ENCODE assay signal across 13 cellular contexts in genomic region chr2:76008001-76008702, GRCh38.
DNase-seq lines count a peak whose midpoint lies in the region; ATAC-seq, FAIRE-seq and TF ChIP-seq lines count a peak whose summit lies in the region.
"Had no signal": no experiment of that assay in that cellular context is flagged by ENCODE, and none has a peak within 500 bp of the region (broad histone marks: within the 10 kb centered on the region; RNA-seq: fewer than 3 reads in every experiment).

No MANE protein-coding gene starts in this region.

- H3K9ac ChIP-seq in GM12878 (ENCODE audit: control insufficient read depth, insufficient read depth, low read length): no peak overlapping the region

- H3K9me3 ChIP-seq in left ventricle myocardium inferior (replicated peaks) (no peaks in the 10 kb centered on the region), GM12878 (replicated peaks; ENCODE audit: control insufficient read depth, insufficient read depth, low read length) (no peaks in the 10 kb centered on the region), upper lobe of right lung (no peaks in the 10 kb centered on the region)
- H3K9me3 ChIP-seq: right lobe of liver had no signal

- H3K4me1 ChIP-seq in left ventricle myocardium inferior (no peaks in the 10 kb centered on the region), GM12878 (ENCODE audit: control insufficient read depth, insufficient read depth, low read length) (no peaks in the 10 kb centered on the region), upper lobe of right lung (no peaks in the 10 kb centered on the region)
- H3K4me1 ChIP-seq: right lobe of liver had no signal

- H3K27ac Mint-ChIP-seq in activated naive CD4-positive, alpha-beta T cell treated with anti-CD3 and anti-CD28 coated beads, Interleukin-2, amount 50 U/mL, for 72 hours: no peak overlapping the region

- TF ChIP-seq CTCF in left ventricle myocardium inferior (IDR thresholded peaks at IDR 0.05; ENCODE audit: borderline replicate concordance) (no peak), GM12878 (IDR thresholded peaks at IDR 0.05 in 2 of 3, conservative IDR thresholded peaks at IDR 0.05 in 1 of 3; ENCODE audit: control insufficient read depth in 2 of 3, extremely low read depth in 1 of 3, insufficient read depth in 1 of 3, low read depth in 3 of 3, low read length in 3 of 3) (no peak), upper lobe of right lung (IDR thresholded peaks at IDR 0.05) (no peak)

- peak overlapping the region; percentile 51 for H2AFZ ChIP-seq in GM12878 (ENCODE audit: control insufficient read depth, low read depth, low read length)

- 10% methylated on average over 7 of the region's 7 CpGs for WGBS in GM12878 (ENCODE audit: insufficient coverage, insufficient replicate concordance, low lambda C conversion rate, missing lambda C conversion rate)

- BruUV-seq in GM12878 (replicated peaks; lab: Mats Ljungman, UMichigan): no TSS peak

- H4K20me1 ChIP-seq in GM12878 (ENCODE audit: control insufficient read depth, insufficient read depth): no peaks in the 10 kb centered on the region

- H3K4me2 ChIP-seq in GM12878 (ENCODE audit: control insufficient read depth, insufficient read depth): no peak overlapping the region; the same call in 1 of the 2 replicates

- H3K27me3 ChIP-seq in left ventricle myocardium inferior (ENCODE audit: low read depth): no peaks in the 10 kb centered on the region
- H3K27me3 ChIP-seq in GM12878 (replicated peaks in 1 of 2; ENCODE audit: control insufficient read depth in 2 of 2, insufficient read depth in 2 of 2, low read length in 1 of 2): no peaks in the 10 kb centered on the region
- H3K27me3 ChIP-seq in upper lobe of right lung: no peaks in the 10 kb centered on the region
- H3K27me3 ChIP-seq: right lobe of liver had no signal

- intact Hi-C loops in Right ventricle myocardium inferior (cut with DNase I): no loop called here
- intact Hi-C loops in left ventricle myocardium inferior (cut with micrococcal nuclease): no loop called here
- intact Hi-C loops in GM12878 (cut with micrococcal nuclease; ENCODE audit: unreplicated experiment): no loop called here
- intact Hi-C loops in upper lobe of right lung (cut with DNase I): no loop called here

- H3K4me3 ChIP-seq in left ventricle myocardium inferior: no peak overlapping the region
- H3K4me3 ChIP-seq in GM12878: no peak overlapping the region
- H3K4me3 ChIP-seq in upper lobe of right lung: no peak overlapping the region
- H3K4me3 ChIP-seq: right lobe of liver had no signal

- TF ChIP-seq POLR2A in GM12878 (IDR thresholded peaks at IDR 0.05; ENCODE audit: low read depth, low read length): no peak

- TF ChIP-seq RAD21 in GM12878 (IDR thresholded peaks at IDR 0.05; ENCODE audit: insufficient read depth, low read depth, low read length): no peak

- CTCF ChIA-PET in GM12878 (lab: Yijun Ruan, JAX): no interaction called here

- POLR2A ChIA-PET in GM12878 (lab: Charles Lee): no interaction called here

- no peaks in the 10 kb centered on the region for H3K79me2 ChIP-seq in GM12878 (ENCODE audit: control insufficient read depth, insufficient read depth, low read length)

- SMC1A ChIA-PET in GM12878 (lab: Charles Lee; ENCODE audit: uncharacterized antibody, unreplicated experiment): no interaction called here

- DNase-seq in Right ventricle myocardium inferior (ENCODE audit: missing footprints): peak; percentile 31
- no peak for DNase-seq in left ventricle myocardium inferior
- DNase-seq in GM12878 (ENCODE audit: low read depth, low spot score): peak; percentile 45
- peak; percentile 64 for DNase-seq in upper lobe of right lung
- no peak for DNase-seq in HCEC 1CT
- DNase-seq in activated naive CD4-positive, alpha-beta T cell treated with anti-CD3 and anti-CD28 coated beads, Interleukin-2, amount 50 U/mL, for 72 hours (ENCODE audit: low spot score in 2 of 2): no peak
- DNase-seq in T-helper 9 cell: no peak
- DNase-seq: activated gamma-delta T cell treated with Interleukin-2 at 50 U/mL for 16 hours, GDM1, NCI-H1092, right lobe of liver, trophoblast cell had no signal

- FAIRE-seq in GM12878 (lab: Jason Lieb, UNC): peak; percentile 80

- ATAC-seq in Right ventricle myocardium inferior: no peak
- ATAC-seq in HG03196 (IDR thresholded peaks at IDR 0.05; ENCODE audit: unreplicated experiment): peak; percentile 68
- ATAC-seq in GM12878: peak; percentile 97
- peak; percentile 83 for ATAC-seq in upper lobe of right lung
- no peak for ATAC-seq in activated naive CD4-positive, alpha-beta T cell treated with anti-CD3 and anti-CD28 coated beads, Interleukin-2, amount 50 U/mL, for 72 hours
- ATAC-seq: right lobe of liver had no signal

- in situ Hi-C loops in GM12878 (cut with MboI): no loop called here

- H3K36me3 ChIP-seq in left ventricle myocardium inferior: no peaks in the 10 kb centered on the region
- no peaks in the 10 kb centered on the region for H3K36me3 ChIP-seq in GM12878 (ENCODE audit: control insufficient read depth in 2 of 2, insufficient read depth in 2 of 2, low read length in 1 of 2)
- H3K36me3 ChIP-seq in upper lobe of right lung: no peaks in the 10 kb centered on the region
- H3K36me3 ChIP-seq: right lobe of liver had no signal

- H3K36me3 Mint-ChIP-seq in activated naive CD4-positive, alpha-beta T cell treated with anti-CD3 and anti-CD28 coated beads, Interleukin-2, amount 50 U/mL, for 72 hours: no peaks in the 10 kb centered on the region

- RAD21 ChIA-PET in GM12878 (lab: Charles Lee; ENCODE audit: unreplicated experiment): interaction anchor here (0.5 to 0.8 kb wide), 2 partner anchors 195 to 1545 kb away, joined by 3 to 5 read pairs; no protein-coding TSS in a partner anchor

- H3K9me3 Mint-ChIP-seq in activated naive CD4-positive, alpha-beta T cell treated with anti-CD3 and anti-CD28 coated beads, Interleukin-2, amount 50 U/mL, for 72 hours: peaks cover 0 to 15% of the 10 kb centered on the region in 2 donors

- no peak for TF ChIP-seq EP300 in GM12878 (IDR thresholded peaks at IDR 0.05; ENCODE audit: borderline replicate concordance in 1 of 2, control insufficient read depth in 1 of 2, low read depth in 2 of 2, low read length in 2 of 2)

- H3K27ac ChIP-seq in left ventricle myocardium inferior (replicated peaks) (no peak overlapping the region), GM12878 (ENCODE audit: control insufficient read depth, insufficient read depth) (no peak overlapping the region), upper lobe of right lung (no peak overlapping the region)
- H3K27ac ChIP-seq: right lobe of liver had no signal

TF ChIP-seq in GM12878, 131 proteins besides CTCF, POLR2A, EP300 and RAD21:
- TF ChIP-seq RUNX3 (IDR thresholded peaks at IDR 0.05; ENCODE audit: low read length): 0 out of 2 replicates have a peak, but pooled peaks have one; percentile 8
- no peak for TF ChIP-seq ZBTB4 (CRISPR knock-in tag; IDR thresholded peaks at IDR 0.05)
- 0 out of 2 replicates have a peak, but pooled peaks have one; percentile 22 for TF ChIP-seq JUNB (IDR thresholded peaks at IDR 0.05)

Comparison
In these comparisons a context has a peak if more than half of its experiments do, and no peak if none do; other contexts are left out.
1. DNase-seq: peak in Right ventricle myocardium inferior (single experiment), GM12878 (single experiment) and upper lobe of right lung (single experiment); none in left ventricle myocardium inferior (single experiment), HCEC 1CT (single experiment), activated naive CD4-positive, alpha-beta T cell treated with anti-CD3 and anti-CD28 coated beads, Interleukin-2, amount 50 U/mL, for 72 hours (0 of 2) and T-helper 9 cell (single experiment).
2. ATAC-seq: peak in HG03196 (single experiment), GM12878 (single experiment) and upper lobe of right lung (single experiment); none in Right ventricle myocardium inferior (single experiment) and activated naive CD4-positive, alpha-beta T cell treated with anti-CD3 and anti-CD28 coated beads, Interleukin-2, amount 50 U/mL, for 72 hours (0 of 2).